In the genomic region with DNA sequence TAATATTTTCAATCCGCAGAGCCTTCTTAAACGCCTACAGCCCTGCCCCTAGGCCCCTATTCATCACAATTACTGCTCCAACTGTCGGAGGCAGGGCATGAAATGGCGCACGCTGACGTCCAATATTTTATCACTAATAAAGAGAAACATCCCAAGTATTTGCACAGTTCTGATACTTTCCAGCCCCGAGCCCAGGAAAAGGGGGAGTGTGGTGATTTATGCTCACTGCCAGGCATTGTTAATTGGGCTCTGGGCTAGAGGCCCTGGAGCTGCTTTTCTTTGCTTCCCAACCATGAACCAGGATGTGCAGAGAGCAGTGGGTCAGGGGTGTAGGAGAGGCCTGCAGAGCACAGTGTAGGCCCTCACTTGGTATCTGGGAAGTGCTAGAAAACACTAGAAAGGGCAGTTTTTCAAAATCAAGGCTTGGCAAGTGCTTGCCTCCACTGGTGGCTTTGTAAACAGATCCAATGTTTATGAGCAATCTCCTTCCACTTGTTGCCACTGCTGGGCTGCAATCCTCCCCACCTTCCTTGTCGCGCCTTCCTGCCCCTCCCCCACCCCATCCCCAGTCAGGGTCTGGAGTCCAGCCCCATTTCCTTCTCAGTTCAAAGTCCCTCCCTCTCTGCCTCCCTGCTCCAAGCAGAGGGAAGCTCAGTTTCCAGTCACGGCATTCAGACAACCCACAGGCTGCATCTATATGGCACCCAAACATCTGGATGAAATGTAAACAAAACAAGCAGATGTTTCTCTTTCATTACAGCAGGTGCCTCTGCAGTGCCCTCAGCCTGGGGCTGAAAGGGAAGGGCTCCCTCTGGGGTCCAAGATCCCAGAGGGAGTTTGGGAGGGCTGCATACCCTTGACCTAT, we compare ENCODE assay signal across 8 cellular contexts.
A peak's percentile ranks its signal among the peaks of the same experiment; 100 is the strongest.
DNase-seq lines count a peak whose midpoint lies in the region; ATAC-seq and TF ChIP-seq lines count a peak whose summit lies in the region.
"Had no signal": no experiment of that assay in that cellular context is flagged by ENCODE, and none has a peak within 500 bp of the region (broad histone marks: within the 10 kb centered on the region; RNA-seq: fewer than 3 reads in every experiment).

No MANE protein-coding gene starts in this region.

- peaks cover 46% of the 10 kb centered on the region for H3K4me1 ChIP-seq in body of pancreas
- H3K4me1 ChIP-seq in liver (ENCODE audit: control insufficient read depth in 4 of 4, insufficient read depth in 4 of 4, low read length in 3 of 4): peaks cover 0 to 11% (median 3%) of the 10 kb centered on the region in 4 donors

- H3K4me3 ChIP-seq in body of pancreas (no peak overlapping the region), liver (ENCODE audit: low read depth in 1 of 3, low read length in 3 of 3) (no peak overlapping the region)

- H3K36me3 ChIP-seq in body of pancreas (replicated peaks in 1 of 2; ENCODE audit: insufficient read depth in 1 of 2, low read depth in 2 of 2) (no peaks in the 10 kb centered on the region), liver (ENCODE audit: control insufficient read depth in 4 of 4, insufficient read depth in 3 of 4, low read depth in 1 of 4, low read length in 3 of 4) (no peaks in the 10 kb centered on the region)

- peak overlapping the region; percentile 79 for H3K27ac Mint-ChIP-seq in type B pancreatic cell

- no peak for TF ChIP-seq CTCF in body of pancreas (IDR thresholded peaks at IDR 0.05)
- no peak for TF ChIP-seq CTCF in liver (IDR thresholded peaks at IDR 0.05; ENCODE audit: low read depth, low read length, missing input control)
- TF ChIP-seq CTCF in type B pancreatic cell (conservative IDR thresholded peaks at IDR 0.05): no peak
- TF ChIP-seq CTCF in GM10248 (IDR thresholded peaks at IDR 0.05; ENCODE audit: control extremely low read depth, extremely low read depth, low read depth, missing control alignments): no peak

- H3K27me3 Mint-ChIP-seq in type B pancreatic cell: peaks cover 42% of the 10 kb centered on the region

- peak overlapping the region in 3 of 4 donors; percentile 45 to 77 (median 68) for H3K27ac ChIP-seq in body of pancreas
- peak overlapping the region; percentile 23 to 44 for H3K27ac ChIP-seq in liver (ENCODE audit: low read depth in 1 of 2, low read length in 2 of 2)
- H3K27ac ChIP-seq: epithelial cell of prostate had no signal

- peak overlapping the region; percentile 37 for H3K4me3 Mint-ChIP-seq in type B pancreatic cell

- H3K9me3 ChIP-seq in body of pancreas (no peaks in the 10 kb centered on the region), liver (ENCODE audit: control insufficient read depth in 4 of 4, low read length in 3 of 4) (no peaks in the 10 kb centered on the region)

- 46 to 50% methylated on average over 10 of the region's 10 CpGs for WGBS in body of pancreas, 2 donors
- 64% methylated on average over 10 of the region's 10 CpGs for WGBS in liver

- peaks cover 65% of the 10 kb centered on the region for H3K4me1 Mint-ChIP-seq in type B pancreatic cell (ENCODE audit: unreplicated experiment)

- intact Hi-C loops in body of pancreas (cut with DNase I): no loop called here

- TF ChIP-seq POLR2A in body of pancreas (IDR thresholded peaks at IDR 0.05): no peak

- CTCF ChIA-PET in GM10248 (lab: Yijun Ruan, JAX): no interaction called here

- POLR2A ChIA-PET in GM10248 (lab: Yijun Ruan, JAX): no interaction called here

- H3K36me3 Mint-ChIP-seq in type B pancreatic cell: no peaks in the 10 kb centered on the region

- peak; percentile 48 for ATAC-seq in body of pancreas
- no peak for ATAC-seq in HG02852 (IDR thresholded peaks at IDR 0.05; ENCODE audit: unreplicated experiment)

- no peak overlapping the region for H3K9ac ChIP-seq in liver (ENCODE audit: low read depth in 1 of 2, low read length in 2 of 2)

- no peaks in the 10 kb centered on the region for H3K27me3 ChIP-seq in body of pancreas
- H3K27me3 ChIP-seq in liver (ENCODE audit: control insufficient read depth in 4 of 4, insufficient read depth in 4 of 4, low read length in 3 of 4): no peaks in the 10 kb centered on the region

- no peaks in the 10 kb centered on the region for H3K9me3 Mint-ChIP-seq in type B pancreatic cell

- peak in 1 of 2 donors; percentile 10 for TF ChIP-seq RAD21 in liver (IDR thresholded peaks at IDR 0.05)

- DNase-seq in NCI-H187 treated with DMSO at 0.1 percent for 48 hours (lab: John Stamatoyannopoulos, UW) (peak; percentile 63), body of pancreas (peak; percentile 47 to 63 (median 58)), type B pancreatic cell (ENCODE audit: extremely low spot score, unreplicated experiment) (no peak), inferior parietal cortex (ENCODE audit: extremely low spot score) (no peak), GM10248 (ENCODE audit: extremely low spot score) (no peak)

TF ChIP-seq in liver, 16 proteins besides CTCF, POLR2A, EP300 and RAD21:
- TF ChIP-seq FOXA2 (IDR thresholded peaks at IDR 0.05) (peak; percentile 18), RXRA (IDR thresholded peaks at IDR 0.05) (peak in 1 of 2 donors; percentile 42), HNF4A (conservative IDR thresholded peaks at IDR 0.05) (peak; percentile 42 to 64), HNF4G (IDR thresholded peaks at IDR 0.05) (peak; percentile 48), TAF1 (conservative IDR thresholded peaks at IDR 0.05) (no peak), FOXA1 (IDR thresholded peaks at IDR 0.05) (no peak), NR2F2 (IDR thresholded peaks at IDR 0.05) (peak; percentile 86), EGR1 (IDR thresholded peaks at IDR 0.05; ENCODE audit: low read depth in 2 of 2) (no peak), GABPA (IDR thresholded peaks at IDR 0.05 in 1 of 2, conservative IDR thresholded peaks at IDR 0.05 in 1 of 2) (no peak), YY1 (IDR thresholded peaks at IDR 0.05) (no peak), JUND (IDR thresholded peaks at IDR 0.05) (no peak), SP1 (IDR thresholded peaks at IDR 0.05) (peak; percentile 31)
- TF ChIP-seq, protein P1, sequence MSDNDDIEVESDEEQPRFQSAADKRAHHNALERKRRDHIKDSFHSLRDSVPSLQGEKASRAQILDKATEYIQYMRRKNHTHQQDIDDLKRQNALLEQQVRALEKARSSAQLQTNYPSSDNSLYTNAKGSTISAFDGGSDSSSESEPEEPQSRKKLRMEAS (IDR thresholded peaks at IDR 0.05): no peak
- TF ChIP-seq, protein P2, sequence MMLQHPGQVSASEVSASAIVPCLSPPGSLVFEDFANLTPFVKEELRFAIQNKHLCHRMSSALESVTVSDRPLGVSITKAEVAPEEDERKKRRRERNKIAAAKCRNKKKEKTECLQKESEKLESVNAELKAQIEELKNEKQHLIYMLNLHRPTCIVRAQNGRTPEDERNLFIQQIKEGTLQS (IDR thresholded peaks at IDR 0.05): no peak
- TF ChIP-seq, protein P3, sequence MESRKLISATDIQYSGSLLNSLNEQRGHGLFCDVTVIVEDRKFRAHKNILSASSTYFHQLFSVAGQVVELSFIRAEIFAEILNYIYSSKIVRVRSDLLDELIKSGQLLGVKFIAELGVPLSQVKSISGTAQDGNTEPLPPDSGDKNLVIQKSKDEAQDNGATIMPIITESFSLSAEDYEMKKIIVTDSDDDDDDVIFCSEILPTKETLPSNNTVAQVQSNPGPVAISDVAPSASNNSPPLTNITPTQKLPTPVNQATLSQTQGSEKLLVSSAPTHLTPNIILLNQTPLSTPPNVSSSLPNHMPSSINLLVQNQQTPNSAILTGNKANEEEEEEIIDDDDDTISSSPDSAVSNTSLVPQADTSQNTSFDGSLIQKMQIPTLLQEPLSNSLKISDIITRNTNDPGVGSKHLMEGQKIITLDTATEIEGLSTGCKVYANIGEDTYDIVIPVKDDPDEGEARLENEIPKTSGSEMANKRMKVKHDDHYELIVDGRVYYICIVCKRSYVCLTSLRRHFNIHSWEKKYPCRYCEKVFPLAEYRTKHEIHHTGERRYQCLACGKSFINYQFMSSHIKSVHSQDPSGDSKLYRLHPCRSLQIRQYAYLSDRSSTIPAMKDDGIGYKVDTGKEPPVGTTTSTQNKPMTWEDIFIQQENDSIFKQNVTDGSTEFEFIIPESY (IDR thresholded peaks at IDR 0.05): no peak
- TF ChIP-seq, protein P4, sequence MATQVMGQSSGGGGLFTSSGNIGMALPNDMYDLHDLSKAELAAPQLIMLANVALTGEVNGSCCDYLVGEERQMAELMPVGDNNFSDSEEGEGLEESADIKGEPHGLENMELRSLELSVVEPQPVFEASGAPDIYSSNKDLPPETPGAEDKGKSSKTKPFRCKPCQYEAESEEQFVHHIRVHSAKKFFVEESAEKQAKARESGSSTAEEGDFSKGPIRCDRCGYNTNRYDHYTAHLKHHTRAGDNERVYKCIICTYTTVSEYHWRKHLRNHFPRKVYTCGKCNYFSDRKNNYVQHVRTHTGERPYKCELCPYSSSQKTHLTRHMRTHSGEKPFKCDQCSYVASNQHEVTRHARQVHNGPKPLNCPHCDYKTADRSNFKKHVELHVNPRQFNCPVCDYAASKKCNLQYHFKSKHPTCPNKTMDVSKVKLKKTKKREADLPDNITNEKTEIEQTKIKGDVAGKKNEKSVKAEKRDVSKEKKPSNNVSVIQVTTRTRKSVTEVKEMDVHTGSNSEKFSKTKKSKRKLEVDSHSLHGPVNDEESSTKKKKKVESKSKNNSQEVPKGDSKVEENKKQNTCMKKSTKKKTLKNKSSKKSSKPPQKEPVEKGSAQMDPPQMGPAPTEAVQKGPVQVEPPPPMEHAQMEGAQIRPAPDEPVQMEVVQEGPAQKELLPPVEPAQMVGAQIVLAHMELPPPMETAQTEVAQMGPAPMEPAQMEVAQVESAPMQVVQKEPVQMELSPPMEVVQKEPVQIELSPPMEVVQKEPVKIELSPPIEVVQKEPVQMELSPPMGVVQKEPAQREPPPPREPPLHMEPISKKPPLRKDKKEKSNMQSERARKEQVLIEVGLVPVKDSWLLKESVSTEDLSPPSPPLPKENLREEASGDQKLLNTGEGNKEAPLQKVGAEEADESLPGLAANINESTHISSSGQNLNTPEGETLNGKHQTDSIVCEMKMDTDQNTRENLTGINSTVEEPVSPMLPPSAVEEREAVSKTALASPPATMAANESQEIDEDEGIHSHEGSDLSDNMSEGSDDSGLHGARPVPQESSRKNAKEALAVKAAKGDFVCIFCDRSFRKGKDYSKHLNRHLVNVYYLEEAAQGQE (IDR thresholded peaks at IDR 0.05): no peak

Comparison
In these comparisons a context has a peak if more than half of its experiments do, and no peak if none do; other contexts are left out.
1. DNase-seq: peak in NCI-H187 treated with DMSO at 0.1 percent for 48 hours (single experiment) and body of pancreas (4 of 4); none in type B pancreatic cell (single experiment), inferior parietal cortex (single experiment) and GM10248 (single experiment).